1 cellular context compared by ENCODE assay signal in genomic region chr9:131333771-131334567, GRCh38.
TF ChIP-seq lines count a peak whose summit lies in the region.

No MANE protein-coding gene starts in this region.

TF ChIP-seq in HCT116, 20 proteins besides CTCF, POLR2A, EP300 and RAD21:
- no peak for TF ChIP-seq TCF7L2 (IDR thresholded peaks at IDR 0.05; ENCODE audit: borderline replicate concordance, extremely low read depth, insufficient read depth, insufficient read length)
- TF ChIP-seq ZFX (IDR thresholded peaks at IDR 0.05), result no peak
- TF ChIP-seq ELF1 (IDR thresholded peaks at IDR 0.05; ENCODE audit: borderline replicate concordance, low read depth), result no peak
- TF ChIP-seq YY1 (IDR thresholded peaks at IDR 0.05; ENCODE audit: extremely low read depth, insufficient replicate concordance, low read depth, low read length), result no peak
- no peak for TF ChIP-seq CEBPB (IDR thresholded peaks at IDR 0.05; ENCODE audit: low read depth)
- no peak for TF ChIP-seq EGR1 (IDR thresholded peaks at IDR 0.05; ENCODE audit: low read depth)
- TF ChIP-seq SIN3A (IDR thresholded peaks at IDR 0.05; ENCODE audit: low read depth), result no peak
- no peak for TF ChIP-seq POLR2AphosphoS5 (IDR thresholded peaks at IDR 0.05; ENCODE audit: low read depth, low read length)
TF ChIP-seq in HCT116: peak in this region for 0.
